ENCODE assay signal across 9 cellular contexts in genomic region chr2:98459776-98460175, GRCh38. TPM values are rescaled to one million over a fixed set of nuclear protein-coding genes. Genes with fewer than 3 reads are reported as not detected.
A peak's percentile ranks its signal among the peaks of the same experiment; 100 is the strongest.
DNase-seq lines count a peak whose midpoint lies in the region; ATAC-seq and TF ChIP-seq lines count a peak whose summit lies in the region.
"Had no signal": no experiment of that assay in that cellular context is flagged by ENCODE, and none has a peak within 500 bp of the region (broad histone marks: within the 10 kb centered on the region; RNA-seq: fewer than 3 reads in every experiment).

No MANE protein-coding gene starts in this region.

- H3K27me3 Mint-ChIP-seq in CD8-positive, alpha-beta T cell (ENCODE audit: low read depth), result no peaks in the 10 kb centered on the region

- H3K27ac Mint-ChIP-seq in CD8-positive, alpha-beta T cell, result peak overlapping the region; percentile 93

- peak overlapping the region; percentile 12 for H3K27ac ChIP-seq in CD8-positive, alpha-beta T cell (ENCODE audit: low read depth, low read length)
- H3K27ac ChIP-seq in PC-9, result peak overlapping the region; percentile 53

- peaks cover 90% of the 10 kb centered on the region for H3K4me1 Mint-ChIP-seq in CD8-positive, alpha-beta T cell (ENCODE audit: low read depth)

- no peak overlapping the region for H2AFZ ChIP-seq in PC-9

- no peak overlapping the region for H3K4me3 ChIP-seq in CD8-positive, alpha-beta T cell (ENCODE audit: low read depth, low read length)
- H3K4me3 ChIP-seq in PC-9, result no peak overlapping the region

- no peak for TF ChIP-seq CTCF in CD8-positive, alpha-beta T cell (IDR thresholded peaks at IDR 0.05)
- TF ChIP-seq CTCF in PC-9 (conservative IDR thresholded peaks at IDR 0.05), result no peak

- no TSS peak for BruUV-seq in PC-9 (replicated peaks; lab: Mats Ljungman, UMichigan)

- POLR2A ChIA-PET in CD8-positive, alpha-beta T cell (lab: Charles Lee), result interaction anchor here (1.6 kb wide), 1 partner anchor 9 kb away, joined by 4 read pairs; no protein-coding TSS in a partner anchor
- POLR2A ChIA-PET in PC-9 (lab: Charles Lee; ENCODE audit: unreplicated experiment), result no interaction called here

- intact Hi-C loops in CD8-positive, alpha-beta T cell (cut with DNase I, micrococcal nuclease), result loop anchor here (10.0 kb wide), 4 partner anchors 195 to 745 kb away; partner anchors contain the start of genes LIPT1 (in 1 of the 2), TMEM131 (in 1 of the 2), TSGA10 (in 1 of the 2) and ZAP70 (in 1 of the 2)
- intact Hi-C loops in PC-9 (cut with micrococcal nuclease; ENCODE audit: unreplicated experiment), result loop anchor here (5.0 kb wide), 1 partner anchor 43 kb away; no protein-coding TSS in a partner anchor

- peak in 1 of 7 experiments; percentile 47 for DNase-seq in CD8-positive, alpha-beta T cell
- DNase-seq in PC-9 (peak; percentile 60 to 89), kidney tubule cell (ENCODE audit: low spot score) (peak; percentile 11), RKO (ENCODE audit: low spot score) (no peak), HT-29 (ENCODE audit: low spot score) (no peak), HUDEP-2 (lab: John Stamatoyannopoulos, UW; ENCODE audit: unreplicated experiment in 76 of 76) (no peak), inferior parietal cortex (ENCODE audit: extremely low spot score) (no peak)

- peak overlapping the region; percentile 66 for H3K4me3 Mint-ChIP-seq in CD8-positive, alpha-beta T cell

- H3K9me3 Mint-ChIP-seq in CD8-positive, alpha-beta T cell, result no peaks in the 10 kb centered on the region

- ATAC-seq in CD8-positive, alpha-beta T cell, result no peak
- peak; percentile 27 for ATAC-seq in GM21717 (IDR thresholded peaks at IDR 0.05; ENCODE audit: unreplicated experiment)
- ATAC-seq: SK-N-SH treated with all-trans-retinoic acid at 6 μM for 48 hours had no signal

- CTCF ChIA-PET in CD8-positive, alpha-beta T cell (lab: Charles Lee), result no interaction called here
- CTCF ChIA-PET in PC-9 (lab: Charles Lee), result no interaction called here

- H3K9me3 ChIP-seq in CD8-positive, alpha-beta T cell (ENCODE audit: low read length), result no peaks in the 10 kb centered on the region
- H3K9me3 ChIP-seq in PC-9 (ENCODE audit: insufficient read depth, low read depth), result no peaks in the 10 kb centered on the region

- peaks cover 78% of the 10 kb centered on the region for H3K79me2 ChIP-seq in PC-9 (ENCODE audit: low read depth)

- no peaks in the 10 kb centered on the region for H3K36me3 ChIP-seq in CD8-positive, alpha-beta T cell (ENCODE audit: insufficient read depth, low read length)
- no peaks in the 10 kb centered on the region for H3K36me3 ChIP-seq in PC-9 (ENCODE audit: low read depth)

- peaks cover 92% of the 10 kb centered on the region for H3K4me1 ChIP-seq in CD8-positive, alpha-beta T cell (ENCODE audit: insufficient read depth, low read length)
- peaks cover 51% of the 10 kb centered on the region for H3K4me1 ChIP-seq in PC-9 (replicated peaks; ENCODE audit: insufficient read depth)

- H3F3A ChIP-seq in PC-9 (ENCODE audit: insufficient read depth, low read depth), result peaks cover 18% of the 10 kb centered on the region

- H4K20me1 ChIP-seq in PC-9 (ENCODE audit: insufficient read depth), result no peaks in the 10 kb centered on the region

- no peaks in the 10 kb centered on the region for H3K9me2 ChIP-seq in PC-9 (ENCODE audit: insufficient read depth)

- peaks cover 30% of the 10 kb centered on the region for H3K36me3 Mint-ChIP-seq in CD8-positive, alpha-beta T cell

- peak overlapping the region; percentile 38 for H3K4me2 ChIP-seq in PC-9

- no peaks in the 10 kb centered on the region for H3K27me3 ChIP-seq in CD8-positive, alpha-beta T cell (ENCODE audit: insufficient read depth, low read length)
- no peaks in the 10 kb centered on the region for H3K27me3 ChIP-seq in PC-9 (ENCODE audit: insufficient read depth, low read depth)

RNA-seq across cellular contexts. Expression of gene INPP4A, which starts 15.1 kb away (rescaled TPM):
- 10 to 100 TPM; 60.3 to 67.5 TPM for total RNA-seq in CD8-positive, alpha-beta T cell
- total RNA-seq in PC-9 (2021), result 50.5 and 52.9 TPM in 2 replicates
- 9.9 and 11.5 TPM in 2 replicates for total RNA-seq in HT-29 (2014; rRNA removed; shearing (Covaris generic))

Comparison
In these comparisons a context has a peak if more than half of its experiments do, and no peak if none do; other contexts are left out.
1. DNase-seq: peak in PC-9 (2 of 2) and kidney tubule cell (single experiment); none in RKO (single experiment), HT-29 (single experiment), HUDEP-2 (0 of 76) and inferior parietal cortex (single experiment).